8 cellular contexts compared by ENCODE assay signal in the genomic region with DNA sequence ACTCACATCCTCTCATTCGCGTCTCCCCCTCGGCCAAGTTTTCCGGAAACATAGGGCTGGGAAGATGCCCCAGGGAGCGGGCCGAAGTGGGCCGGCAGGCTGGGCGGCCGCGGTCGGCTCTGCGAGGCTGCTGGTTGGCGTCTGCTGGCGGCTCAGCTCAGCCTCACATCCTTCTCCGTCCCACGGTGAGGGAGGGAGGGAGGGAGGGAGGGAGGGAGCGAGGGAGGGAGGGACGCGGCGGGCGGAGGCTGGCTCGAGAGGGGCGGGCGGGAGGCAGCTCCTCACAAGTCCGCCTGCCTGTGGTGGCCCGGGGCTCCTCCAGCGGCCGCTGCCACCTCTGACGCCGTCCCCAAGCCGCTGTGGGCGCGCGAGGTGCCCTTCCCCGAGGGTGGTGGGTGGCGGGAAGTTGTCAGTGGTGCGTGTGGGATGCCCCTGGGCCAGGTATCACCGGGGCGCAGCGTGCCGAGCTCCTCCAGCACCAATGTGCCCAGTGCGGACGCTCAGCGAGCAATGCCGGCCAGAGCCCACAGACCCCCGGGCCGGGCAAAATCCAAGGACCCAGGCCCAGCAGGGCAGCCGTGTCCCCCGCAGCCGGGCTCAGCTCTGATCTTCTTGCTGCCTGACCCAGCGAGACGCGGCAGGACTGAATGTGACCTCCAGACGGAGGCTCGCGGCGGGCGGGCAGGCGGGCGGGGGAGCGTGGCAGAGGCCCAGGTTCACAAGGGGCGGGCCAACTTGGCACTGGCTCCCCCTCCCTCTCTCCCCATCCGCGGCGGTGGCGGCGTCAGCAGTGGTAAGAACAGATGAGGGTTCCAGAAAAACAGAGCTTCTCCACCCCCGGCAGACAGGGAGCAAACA.
DNase-seq lines count a peak whose midpoint lies in the region; ATAC-seq and TF ChIP-seq lines count a peak whose summit lies in the region.

No MANE protein-coding gene starts in this region.

- H3K4me3 ChIP-seq in AG04449 (ENCODE audit: low read depth, low read length) (peak overlapping the region; percentile 89), ascending aorta (peak overlapping the region; percentile 59 to 67), right cardiac atrium (ENCODE audit: low read length) (peak overlapping the region; percentile 53), tibial artery (peak overlapping the region; percentile 59 to 64)

- H3K36me3 ChIP-seq in ascending aorta (peaks cover 17 to 25% of the 10 kb centered on the region in 2 donors), tibial artery (peaks cover 0 to 25% (median 20%) of the 10 kb centered on the region in 3 donors)

- ATAC-seq in HG03432 (IDR thresholded peaks at IDR 0.05; ENCODE audit: unreplicated experiment) (peak; percentile 41), right cardiac atrium (peak; percentile 70 to 75)

- H3K4me1 Mint-ChIP-seq in progenitor cell of endocrine pancreas (ENCODE audit: low read depth), result peaks cover 8% of the 10 kb centered on the region

- POLR2A ChIA-PET in AG04449 (lab: Yijun Ruan, JAX), result interaction anchor here (0.6 to 3.9 kb wide), 13 partner anchors 9 to 525 kb away, joined by 3 to 29 read pairs (median 4); partner anchors contain the start of gene UBC

- DNase-seq in AG04449 (ENCODE audit: low read depth, low spot score), result no peak
- peak; percentile 21 to 77 (median 35) for DNase-seq in T-helper 2 cell
- peak; percentile 70 to 95 for DNase-seq in ascending aorta (ENCODE audit: low spot score in 2 of 2)
- DNase-seq in right cardiac atrium, result peak; percentile 93 to 96 (median 96)
- DNase-seq in progenitor cell of endocrine pancreas (ENCODE audit: low spot score, unreplicated experiment), result peak; percentile 22
- DNase-seq in tibial artery, result peak; percentile 92 to 97
- DNase-seq in OCI-M1 (lab: John Stamatoyannopoulos, UW), result no peak

- no peaks in the 10 kb centered on the region for H3K27me3 ChIP-seq in ascending aorta
- no peaks in the 10 kb centered on the region for H3K27me3 ChIP-seq in right cardiac atrium (ENCODE audit: control insufficient read depth, insufficient read depth)
- H3K27me3 ChIP-seq in tibial artery, result no peaks in the 10 kb centered on the region

- TF ChIP-seq CTCF in AG04449 (IDR thresholded peaks at IDR 0.05; ENCODE audit: insufficient read depth, low read length, missing control alignments), result no peak
- peak in 2 of 3 experiments; percentile 7 to 9 for TF ChIP-seq CTCF in ascending aorta (IDR thresholded peaks at IDR 0.05)
- TF ChIP-seq CTCF in progenitor cell of endocrine pancreas (IDR thresholded peaks at IDR 0.05; ENCODE audit: unreplicated experiment), result no peak
- peak in 1 of 2 experiments; percentile 11 for TF ChIP-seq CTCF in tibial artery (IDR thresholded peaks at IDR 0.05)

- no peaks in the 10 kb centered on the region for H3K27me3 Mint-ChIP-seq in progenitor cell of endocrine pancreas

- WGBS in right cardiac atrium, result 2% methylated on average over 68 of the region's 68 CpGs

- CTCF ChIA-PET in AG04449 (lab: Yijun Ruan, JAX), result interaction anchor here (0.7 to 10.1 kb wide), 13 partner anchors 10 to 382 kb away, joined by 3 to 70 read pairs (median 5); no protein-coding TSS in a partner anchor

- H3K27ac ChIP-seq in ascending aorta (peak overlapping the region; percentile 90 to 94), right cardiac atrium (ENCODE audit: low read length) (peak overlapping the region; percentile 88), tibial artery (peak overlapping the region; percentile 90 to 96)

- H3K9me3 Mint-ChIP-seq in progenitor cell of endocrine pancreas (ENCODE audit: low read depth), result no peaks in the 10 kb centered on the region

- H3K4me1 ChIP-seq in ascending aorta (peaks cover 36 to 66% of the 10 kb centered on the region in 2 donors), right cardiac atrium (ENCODE audit: control insufficient read depth, insufficient read depth, low read length) (peaks cover 21% of the 10 kb centered on the region), tibial artery (peaks cover 10 to 95% (median 86%) of the 10 kb centered on the region in 4 donors)

- peak overlapping the region; percentile 7 for H3K4me3 Mint-ChIP-seq in progenitor cell of endocrine pancreas (ENCODE audit: low read depth)

- peaks cover 5% of the 10 kb centered on the region for H3K36me3 Mint-ChIP-seq in progenitor cell of endocrine pancreas (ENCODE audit: insufficient read depth)

- H3K27ac Mint-ChIP-seq in progenitor cell of endocrine pancreas, result no peak overlapping the region

- intact Hi-C loops in ascending aorta (cut with DNase I), result loop anchor here (1.0 to 2.0 kb wide), 2 partner anchors 9 to 64 kb away; no protein-coding TSS in a partner anchor
- intact Hi-C loops in right cardiac atrium (cut with DNase I), result loop anchor here in 3 of 4 donors (5.0 to 10.0 kb wide), 4 partner anchors 33 to 376 kb away; partner anchors contain the start of gene NCOR2 (in 1 of the 3)
- intact Hi-C loops in tibial artery (cut with DNase I; ENCODE audit: low total_unique reads), result loop anchor here (5.0 to 10.0 kb wide), 2 partner anchors 33 to 376 kb away; no protein-coding TSS in a partner anchor

- H3K9me3 ChIP-seq in ascending aorta (no peaks in the 10 kb centered on the region), right cardiac atrium (ENCODE audit: control insufficient read depth, low read length) (no peaks in the 10 kb centered on the region), tibial artery (no peaks in the 10 kb centered on the region)

Comparison
In these comparisons a context has a peak if more than half of its experiments do, and no peak if none do; other contexts are left out.
1. DNase-seq: peak in T-helper 2 cell (5 of 5), ascending aorta (2 of 2), right cardiac atrium (3 of 3), progenitor cell of endocrine pancreas (single experiment) and tibial artery (2 of 2); none in AG04449 (single experiment) and OCI-M1 (single experiment).
2. CTCF ChIP-seq: peak in ascending aorta (2 of 3); none in AG04449 (single experiment) and progenitor cell of endocrine pancreas (single experiment).
3. Peak in every context shown above with its lines, with median percentiles within 50 percentile points of each other: H3K4me3 ChIP-seq and H3K27ac ChIP-seq.